Comparison of ENCODE assay signal across 8 cellular contexts in the genomic region with DNA sequence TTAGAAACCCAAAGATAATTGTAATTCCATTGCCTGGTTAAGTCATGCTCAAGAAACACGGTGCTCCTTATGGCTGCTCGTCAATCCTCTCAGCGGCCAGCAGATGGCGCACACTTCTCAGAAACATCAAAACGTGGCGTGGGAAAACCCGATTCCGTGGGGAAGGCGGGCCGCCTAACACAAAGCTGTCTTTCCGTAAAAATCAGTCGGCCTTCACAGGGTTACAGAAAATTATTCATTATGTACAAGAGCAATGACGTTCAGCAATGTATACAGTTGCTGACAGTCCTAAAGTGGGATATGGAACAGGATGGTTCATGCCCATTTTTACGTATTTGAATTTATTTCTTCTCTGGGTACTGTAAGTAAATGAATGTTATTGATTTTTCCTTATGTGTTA.
A peak's percentile ranks its signal among the peaks of the same experiment; 100 is the strongest.
DNase-seq lines count a peak whose midpoint lies in the region; ATAC-seq, FAIRE-seq and TF ChIP-seq lines count a peak whose summit lies in the region.

No MANE protein-coding gene starts in this region.

- H3K9me3 ChIP-seq in mucosa of descending colon: no peaks in the 10 kb centered on the region

- H3K4me3 ChIP-seq in GM12875 (ENCODE audit: low read depth, low read length) (no peak overlapping the region), mucosa of descending colon (no peak overlapping the region)

- DNase-seq in NCI-H69 (lab: John Stamatoyannopoulos, UW) (peak; percentile 86), epidermal melanocyte (ENCODE audit: insufficient read length, low spot score) (peak; percentile 51), mucosa of descending colon (peak; percentile 63 to 77 (median 76))
- DNase-seq in activated CD8-positive, alpha-beta memory T cell treated with anti-CD3 and anti-CD28 coated beads, Interleukin-2, amount 10 ng/mL, durations not matched to agents 7 days and 5 days: peak; percentile 56
- peak; percentile 18 to 25 for DNase-seq in stimulated activated CD8-positive, alpha-beta memory T cell treated with anti-CD3 and anti-CD28 coated beads, Interleukin-7, amount 100 ng/mL, for 1 hour (ENCODE audit: low read depth in 2 of 2)

- peak; percentile 70 for FAIRE-seq in A204.1 (lab: Jason Lieb, UNC)

- TF ChIP-seq CTCF in GM12875 (IDR thresholded peaks at IDR 0.05; ENCODE audit: borderline replicate concordance, insufficient read depth, low read depth, low read length): peak; percentile 79
- peak; percentile 80 for TF ChIP-seq CTCF in mucosa of descending colon (IDR thresholded peaks at IDR 0.05)

- no peak overlapping the region for H3K4me3 Mint-ChIP-seq in activated CD8-positive, alpha-beta memory T cell treated with anti-CD3 and anti-CD28 coated beads, Interleukin-2, amount 10 ng/mL, durations not matched to agents 7 days and 5 days

- H3K36me3 ChIP-seq in mucosa of descending colon (ENCODE audit: low read depth): no peaks in the 10 kb centered on the region

- intact Hi-C loops in mucosa of descending colon (cut with DNase I, micrococcal nuclease): loop anchor here in 1 of 2 donors (5.0 to 10.0 kb wide), 2 partner anchors 777 to 865 kb away; no protein-coding TSS in a partner anchor

- H3K4me1 Mint-ChIP-seq in activated CD8-positive, alpha-beta memory T cell treated with anti-CD3 and anti-CD28 coated beads, Interleukin-2, amount 10 ng/mL, durations not matched to agents 7 days and 5 days: peaks cover 2% of the 10 kb centered on the region

- peaks cover 3% of the 10 kb centered on the region for H3K4me1 ChIP-seq in mucosa of descending colon (ENCODE audit: low read depth)

- H3K36me3 Mint-ChIP-seq in activated CD8-positive, alpha-beta memory T cell treated with anti-CD3 and anti-CD28 coated beads, Interleukin-2, amount 10 ng/mL, durations not matched to agents 7 days and 5 days: no peaks in the 10 kb centered on the region

- CTCF ChIA-PET in activated CD8-positive, alpha-beta memory T cell treated with anti-CD3 and anti-CD28 coated beads, Interleukin-2, amount 10 ng/mL, durations not matched to agents 7 days and 5 days (lab: Charles Lee): interaction anchor here (1.2 to 3.0 kb wide), 7 partner anchors 10 to 859 kb away, joined by 3 to 16 read pairs (median 6); no protein-coding TSS in a partner anchor

- ATAC-seq in HG03139 (IDR thresholded peaks at IDR 0.05; ENCODE audit: unreplicated experiment): peak; percentile 45
- peak; percentile 39 for ATAC-seq in activated CD8-positive, alpha-beta memory T cell treated with anti-CD3 and anti-CD28 coated beads, Interleukin-2, amount 10 ng/mL, durations not matched to agents 7 days and 5 days
- ATAC-seq in mucosa of descending colon: peak; percentile 79

- H3K9me3 Mint-ChIP-seq in activated CD8-positive, alpha-beta memory T cell treated with anti-CD3 and anti-CD28 coated beads, Interleukin-2, amount 10 ng/mL, durations not matched to agents 7 days and 5 days (ENCODE audit: low read depth): no peaks in the 10 kb centered on the region

- peaks cover 24% of the 10 kb centered on the region for H3K27me3 Mint-ChIP-seq in activated CD8-positive, alpha-beta memory T cell treated with anti-CD3 and anti-CD28 coated beads, Interleukin-2, amount 10 ng/mL, durations not matched to agents 7 days and 5 days

- no peak overlapping the region for H3K27ac Mint-ChIP-seq in activated CD8-positive, alpha-beta memory T cell treated with anti-CD3 and anti-CD28 coated beads, Interleukin-2, amount 10 ng/mL, durations not matched to agents 7 days and 5 days

Comparison
In these comparisons a context has a peak if more than half of its experiments do, and no peak if none do; other contexts are left out.
1. DNase-seq: peak in every context shown above with its lines; median percentile 86 in NCI-H69; 76 in mucosa of descending colon; 56 in activated CD8-positive, alpha-beta memory T cell treated with anti-CD3 and anti-CD28 coated beads, Interleukin-2, amount 10 ng/mL, durations not matched to agents 7 days and 5 days; 51 in epidermal melanocyte; 22 in stimulated activated CD8-positive, alpha-beta memory T cell treated with anti-CD3 and anti-CD28 coated beads, Interleukin-7, amount 100 ng/mL, for 1 hour.